19 cellular contexts compared by ENCODE assay signal in genomic region chr17:77800832-77801231, GRCh38.
"Had no signal": no experiment of that assay in that cellular context is flagged by ENCODE, and none has a peak within 500 bp of the region (broad histone marks: within the 10 kb centered on the region; RNA-seq: fewer than 3 reads in every experiment).

No MANE protein-coding gene starts in this region.

- ATAC-seq: activated T-helper 17 cell treated with anti-CD3 and anti-CD28 coated beads, Interleukin-2, amount 50 U/mL, for 72 hours; gastroesophageal sphincter; left lung; naive thymus-derived CD8-positive, alpha-beta T cell; stimulated activated naive CD8-positive, alpha-beta T cell treated with anti-CD3 and anti-CD28 coated beads, Interleukin-15, Interleukin-2, amounts not matched to agents 100 U/mL and 50 U/mL, for 24 hours had no signal

- H3K27ac Mint-ChIP-seq: activated T-helper 17 cell treated with anti-CD3 and anti-CD28 coated beads, Interleukin-2, amount 50 U/mL, for 72 hours; endodermal cell; naive thymus-derived CD8-positive, alpha-beta T cell; type B pancreatic cell had no signal

- H3K4me3 Mint-ChIP-seq: activated T-helper 17 cell treated with anti-CD3 and anti-CD28 coated beads, Interleukin-2, amount 50 U/mL, for 72 hours; endodermal cell; naive thymus-derived CD8-positive, alpha-beta T cell; type B pancreatic cell had no signal

- DNase-seq: activated CD4-positive, alpha-beta T cell treated with anti-CD3 and anti-CD28 coated beads for 1 hour; activated CD4-positive, alpha-beta T cell treated with anti-CD3 and anti-CD28 coated beads, Interleukin-2, amount 50 U/mL, for 4 hours; activated naive CD4-positive, alpha-beta T cell treated with Interleukin-2 at 50 U/mL for 16 hours; activated T-cell treated with anti-CD3 and anti-CD28 coated beads for 4 hours; endodermal cell; islet precursor cell; left lung; mesenchymal stem cell; naive thymus-derived CD8-positive, alpha-beta T cell; stimulated activated CD4-positive, alpha-beta T cell treated with anti-CD3 and anti-CD28 coated beads, Interleukin-4, amount 100 ng/mL, for 4 hours; stimulated activated CD8-positive, alpha-beta memory T cell treated with anti-CD3 and anti-CD28 coated beads, Interleukin-4, amount 100 ng/mL, for 48 hours; stimulated activated naive CD8-positive, alpha-beta T cell treated with anti-CD3 and anti-CD28 coated beads, Interleukin-15, Interleukin-2, amounts not matched to agents 100 U/mL and 50 U/mL, for 24 hours; T-helper 1 cell; T1000 had no signal

- H3K4me1 ChIP-seq: left lung had no signal

- H3K27me3 ChIP-seq: gastroesophageal sphincter had no signal

- H3K4me3 ChIP-seq: gastroesophageal sphincter, left lung, skin epidermis, suprapubic skin had no signal

- H3K36me3 ChIP-seq: gastroesophageal sphincter, left lung, suprapubic skin had no signal

- H3K9me3 ChIP-seq: gastroesophageal sphincter, left lung, suprapubic skin had no signal

- H3K9me3 Mint-ChIP-seq: activated T-helper 17 cell treated with anti-CD3 and anti-CD28 coated beads, Interleukin-2, amount 50 U/mL, for 72 hours; endodermal cell; naive thymus-derived CD8-positive, alpha-beta T cell; type B pancreatic cell had no signal

- H3K36me3 Mint-ChIP-seq: naive thymus-derived CD8-positive, alpha-beta T cell; type B pancreatic cell had no signal

- H3K27ac ChIP-seq: gastroesophageal sphincter, left lung, skin epidermis, suprapubic skin had no signal
